13 cellular contexts compared by ENCODE assay signal in genomic region chr6:21679761-21680265, GRCh38.
DNase-seq lines count a peak whose midpoint lies in the region; ATAC-seq and TF ChIP-seq lines count a peak whose summit lies in the region.
"Had no signal": no experiment of that assay in that cellular context is flagged by ENCODE, and none has a peak within 500 bp of the region (broad histone marks: within the 10 kb centered on the region; RNA-seq: fewer than 3 reads in every experiment).

No MANE protein-coding gene starts in this region.

- H3K27me3 Mint-ChIP-seq in progenitor cell of endocrine pancreas = no peaks in the 10 kb centered on the region

- H3K27me3 ChIP-seq in SJSA1 (replicated peaks) = no peaks in the 10 kb centered on the region
- H3K27me3 ChIP-seq in fibroblast of lung (ENCODE audit: control insufficient read depth, insufficient read depth, low read length) = no peaks in the 10 kb centered on the region
- H3K27me3 ChIP-seq: right atrium auricular region had no signal

- peaks cover 4% of the 10 kb centered on the region for H3K9me3 Mint-ChIP-seq in progenitor cell of endocrine pancreas (ENCODE audit: low read depth)

- H3K4me3 Mint-ChIP-seq in progenitor cell of endocrine pancreas (ENCODE audit: low read depth) = no peak overlapping the region

- DNase-seq in ELF-1 (ENCODE audit: low read depth, low spot score) (peak; percentile 15), SJSA1 (ENCODE audit: low read depth in 1 of 2, low spot score in 2 of 2) (peak; percentile 59 to 73), fibroblast of lung (ENCODE audit: low read depth in 2 of 2) (peak; percentile 72 to 97), progenitor cell of endocrine pancreas (ENCODE audit: low spot score, unreplicated experiment) (no peak), LoVo (ENCODE audit: low spot score) (no peak), T-helper 1 cell (no peak), NCI-H526 (lab: John Stamatoyannopoulos, UW) (no peak)
- DNase-seq: amygdala, NCI-H524 treated with DMSO at 0.1 percent for 48 hours had no signal

- no peak overlapping the region for H2AFZ ChIP-seq in fibroblast of lung (ENCODE audit: low read length)

- H3K4me1 ChIP-seq in SJSA1 (replicated peaks) (peaks cover 18% of the 10 kb centered on the region), fibroblast of lung (ENCODE audit: control insufficient read depth, extremely low read depth, insufficient read depth, low read length) (no peaks in the 10 kb centered on the region)
- H3K4me1 ChIP-seq: right atrium auricular region had no signal

- peak overlapping the region; percentile 45 for H3K27ac Mint-ChIP-seq in progenitor cell of endocrine pancreas

- H3K27ac ChIP-seq in SJSA1 (peak overlapping the region; percentile 96), fibroblast of lung (ENCODE audit: insufficient read depth, low read length) (no peak overlapping the region)
- H3K27ac ChIP-seq: right atrium auricular region had no signal

- H3K4me3 ChIP-seq in SJSA1 = no peak overlapping the region
- H3K4me3 ChIP-seq in fibroblast of lung (replicated peaks in 1 of 4; ENCODE audit: control extremely low read depth in 1 of 4, insufficient read depth in 1 of 4, low read depth in 3 of 4, low read length in 4 of 4) = no peak overlapping the region
- H3K4me3 ChIP-seq: right atrium auricular region had no signal

- H3K36me3 ChIP-seq in SJSA1 = no peaks in the 10 kb centered on the region
- H3K36me3 ChIP-seq in fibroblast of lung (ENCODE audit: control insufficient read depth, insufficient read depth, low read length) = no peaks in the 10 kb centered on the region
- H3K36me3 ChIP-seq: right atrium auricular region had no signal

- H3K9ac ChIP-seq in fibroblast of lung (ENCODE audit: insufficient read depth, low read length) = no peak overlapping the region

- peaks cover 38% of the 10 kb centered on the region for H3K36me3 Mint-ChIP-seq in progenitor cell of endocrine pancreas (ENCODE audit: insufficient read depth)

- 0 out of 2 replicates have a peak, but pooled peaks cover 3% of the 10 kb centered on the region for H3K9me3 ChIP-seq in SJSA1 (replicated peaks)
- no peaks in the 10 kb centered on the region for H3K9me3 ChIP-seq in fibroblast of lung (ENCODE audit: control insufficient read depth, insufficient read depth, low read depth, low read length)
- H3K9me3 ChIP-seq: right atrium auricular region had no signal

- peaks cover 7% of the 10 kb centered on the region for H3K4me1 Mint-ChIP-seq in progenitor cell of endocrine pancreas (ENCODE audit: low read depth)

- H3K79me2 ChIP-seq in fibroblast of lung (ENCODE audit: control insufficient read depth, insufficient read depth, low read length) = no peaks in the 10 kb centered on the region

- no peaks in the 10 kb centered on the region for H4K20me1 ChIP-seq in fibroblast of lung (ENCODE audit: control insufficient read depth, extremely low read depth, insufficient read depth, low read length)

- peak overlapping the region; percentile 25 for H3K4me2 ChIP-seq in fibroblast of lung (ENCODE audit: extremely low read depth, insufficient read depth, low read length)

- TF ChIP-seq CTCF in fibroblast of lung (conservative IDR thresholded peaks at IDR 0.05 in 1 of 2, IDR thresholded peaks at IDR 0.05 in 1 of 2; ENCODE audit: low read depth in 1 of 2, low read length in 2 of 2) (no peak), progenitor cell of endocrine pancreas (IDR thresholded peaks at IDR 0.05; ENCODE audit: unreplicated experiment) (no peak)

- no peak for ATAC-seq in GM18517 (IDR thresholded peaks at IDR 0.05; ENCODE audit: unreplicated experiment)
- ATAC-seq: esophagus mucosa, left lobe of liver had no signal

Comparison
In these comparisons a context has a peak if more than half of its experiments do, and no peak if none do; other contexts are left out.
1. DNase-seq: peak in ELF-1 (single experiment), SJSA1 (2 of 2) and fibroblast of lung (2 of 2); none in progenitor cell of endocrine pancreas (single experiment), LoVo (single experiment), T-helper 1 cell (0 of 5) and NCI-H526 (0 of 2).